In genomic region chr4:48341776-48342558, GRCh38 we compare ENCODE assay signal across 1 cellular context.
TF ChIP-seq lines count a peak whose summit lies in the region.

No MANE protein-coding gene starts in this region.

TF ChIP-seq in HepG2, 621 proteins besides CTCF, POLR2A, EP300 and RAD21 (continued from another document and continues in another):
- TF ChIP-seq TFDP2 (CRISPR knock-in tag; IDR thresholded peaks at IDR 0.05) (no peak), ZNF75D (CRISPR knock-in tag; IDR thresholded peaks at IDR 0.05; ENCODE audit: borderline replicate concordance) (no peak), PRDM10 (CRISPR knock-in tag; IDR thresholded peaks at IDR 0.05; ENCODE audit: low read depth) (no peak), ZFP62 (CRISPR knock-in tag; IDR thresholded peaks at IDR 0.05) (no peak), ZNF644 (CRISPR knock-in tag; IDR thresholded peaks at IDR 0.05; ENCODE audit: low read depth) (no peak), TBP (CRISPR knock-in tag; IDR thresholded peaks at IDR 0.05) (no peak), ZNF318 (CRISPR knock-in tag; IDR thresholded peaks at IDR 0.05) (no peak), ZMYM4 (CRISPR knock-in tag; IDR thresholded peaks at IDR 0.05) (no peak), MTF1 (CRISPR knock-in tag; IDR thresholded peaks at IDR 0.05) (no peak), ETV5 (CRISPR knock-in tag; IDR thresholded peaks at IDR 0.05; ENCODE audit: borderline replicate concordance) (no peak), ZBTB33 (CRISPR knock-in tag; IDR thresholded peaks at IDR 0.05) (no peak), RBFOX2 (IDR thresholded peaks at IDR 0.05; ENCODE audit: low read depth, low read length) (peak; percentile 74), ZNF574 (CRISPR knock-in tag; IDR thresholded peaks at IDR 0.05) (peak; percentile 34; the same call in 1 of the 2 replicates), ZMYM3 (CRISPR knock-in tag; IDR thresholded peaks at IDR 0.05) (no peak), MEF2D (CRISPR knock-in tag; IDR thresholded peaks at IDR 0.05) (no peak), MXD3 (CRISPR knock-in tag; IDR thresholded peaks at IDR 0.05) (peak; percentile 72; the same call in 1 of the 2 replicates), ZBTB1 (CRISPR knock-in tag; IDR thresholded peaks at IDR 0.05; ENCODE audit: borderline replicate concordance) (no peak), SETDB1 (CRISPR knock-in tag; IDR thresholded peaks at IDR 0.05; ENCODE audit: borderline replicate concordance) (no peak), THAP11 (CRISPR knock-in tag; IDR thresholded peaks at IDR 0.05) (no peak), ZFAT (CRISPR knock-in tag; conservative IDR thresholded peaks at IDR 0.05) (0 out of 2 replicates have a peak, but pooled peaks have one; percentile 8), ZNF282 (IDR thresholded peaks at IDR 0.05; ENCODE audit: partially characterized antibody) (no peak), NFKBIZ (CRISPR knock-in tag; IDR thresholded peaks at IDR 0.05) (no peak), BHLHE40 (IDR thresholded peaks at IDR 0.05; ENCODE audit: low read length) (no peak), ZFP36L1 (CRISPR knock-in tag; IDR thresholded peaks at IDR 0.05) (no peak), ZNF263 (CRISPR knock-in tag; IDR thresholded peaks at IDR 0.05) (no peak), EZH2 (conservative IDR thresholded peaks at IDR 0.05; ENCODE audit: low read depth, low read length) (no peak), ZNF33A (CRISPR knock-in tag; IDR thresholded peaks at IDR 0.05; ENCODE audit: borderline replicate concordance) (no peak), ZBTB7B (CRISPR knock-in tag; IDR thresholded peaks at IDR 0.05) (peak; percentile 22; the same call in 1 of the 2 replicates), ZNF549 (CRISPR knock-in tag; IDR thresholded peaks at IDR 0.05) (no peak), MED1 (CRISPR knock-in tag; IDR thresholded peaks at IDR 0.05) (no peak), ZNF253 (CRISPR knock-in tag; IDR thresholded peaks at IDR 0.05; ENCODE audit: borderline replicate concordance) (no peak), ISX (CRISPR knock-in tag; conservative IDR thresholded peaks at IDR 0.05) (no peak), KDM2A (CRISPR knock-in tag; IDR thresholded peaks at IDR 0.05; ENCODE audit: borderline replicate concordance, low read depth) (0 out of 2 replicates have a peak, but pooled peaks have one; percentile 16), U2AF2 (IDR thresholded peaks at IDR 0.05; ENCODE audit: low read depth, low read length) (no peak), ZNF468 (CRISPR knock-in tag; IDR thresholded peaks at IDR 0.05) (no peak), STAG1 (CRISPR knock-in tag; IDR thresholded peaks at IDR 0.05) (no peak), ZNF12 (CRISPR knock-in tag; IDR thresholded peaks at IDR 0.05) (no peak)
- TF ChIP-seq, protein P1, sequence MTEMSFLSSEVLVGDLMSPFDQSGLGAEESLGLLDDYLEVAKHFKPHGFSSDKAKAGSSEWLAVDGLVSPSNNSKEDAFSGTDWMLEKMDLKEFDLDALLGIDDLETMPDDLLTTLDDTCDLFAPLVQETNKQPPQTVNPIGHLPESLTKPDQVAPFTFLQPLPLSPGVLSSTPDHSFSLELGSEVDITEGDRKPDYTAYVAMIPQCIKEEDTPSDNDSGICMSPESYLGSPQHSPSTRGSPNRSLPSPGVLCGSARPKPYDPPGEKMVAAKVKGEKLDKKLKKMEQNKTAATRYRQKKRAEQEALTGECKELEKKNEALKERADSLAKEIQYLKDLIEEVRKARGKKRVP (CRISPR knock-in tag; IDR thresholded peaks at IDR 0.05): no peak
- TF ChIP-seq, protein P2, sequence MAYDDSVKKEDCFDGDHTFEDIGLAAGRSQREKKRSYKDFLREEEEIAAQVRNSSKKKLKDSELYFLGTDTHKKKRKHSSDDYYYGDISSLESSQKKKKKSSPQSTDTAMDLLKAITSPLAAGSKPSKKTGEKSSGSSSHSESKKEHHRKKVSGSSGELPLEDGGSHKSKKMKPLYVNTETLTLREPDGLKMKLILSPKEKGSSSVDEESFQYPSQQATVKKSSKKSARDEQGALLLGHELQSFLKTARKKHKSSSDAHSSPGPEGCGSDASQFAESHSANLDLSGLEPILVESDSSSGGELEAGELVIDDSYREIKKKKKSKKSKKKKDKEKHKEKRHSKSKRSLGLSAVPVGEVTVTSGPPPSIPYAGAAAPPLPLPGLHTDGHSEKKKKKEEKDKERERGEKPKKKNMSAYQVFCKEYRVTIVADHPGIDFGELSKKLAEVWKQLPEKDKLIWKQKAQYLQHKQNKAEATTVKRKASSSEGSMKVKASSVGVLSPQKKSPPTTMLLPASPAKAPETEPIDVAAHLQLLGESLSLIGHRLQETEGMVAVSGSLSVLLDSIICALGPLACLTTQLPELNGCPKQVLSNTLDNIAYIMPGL (CRISPR knock-in tag; IDR thresholded peaks at IDR 0.05; ENCODE audit: borderline replicate concordance in 1 of 2, low read depth in 1 of 2): peak; percentile 30 to 79; a peak in 3 of 4 replicates
- TF ChIP-seq, protein P3, sequence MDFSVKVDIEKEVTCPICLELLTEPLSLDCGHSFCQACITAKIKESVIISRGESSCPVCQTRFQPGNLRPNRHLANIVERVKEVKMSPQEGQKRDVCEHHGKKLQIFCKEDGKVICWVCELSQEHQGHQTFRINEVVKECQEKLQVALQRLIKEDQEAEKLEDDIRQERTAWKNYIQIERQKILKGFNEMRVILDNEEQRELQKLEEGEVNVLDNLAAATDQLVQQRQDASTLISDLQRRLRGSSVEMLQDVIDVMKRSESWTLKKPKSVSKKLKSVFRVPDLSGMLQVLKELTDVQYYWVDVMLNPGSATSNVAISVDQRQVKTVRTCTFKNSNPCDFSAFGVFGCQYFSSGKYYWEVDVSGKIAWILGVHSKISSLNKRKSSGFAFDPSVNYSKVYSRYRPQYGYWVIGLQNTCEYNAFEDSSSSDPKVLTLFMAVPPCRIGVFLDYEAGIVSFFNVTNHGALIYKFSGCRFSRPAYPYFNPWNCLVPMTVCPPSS (IDR thresholded peaks at IDR 0.05): no peak
